9 cellular contexts compared by ENCODE assay signal in the genomic region with DNA sequence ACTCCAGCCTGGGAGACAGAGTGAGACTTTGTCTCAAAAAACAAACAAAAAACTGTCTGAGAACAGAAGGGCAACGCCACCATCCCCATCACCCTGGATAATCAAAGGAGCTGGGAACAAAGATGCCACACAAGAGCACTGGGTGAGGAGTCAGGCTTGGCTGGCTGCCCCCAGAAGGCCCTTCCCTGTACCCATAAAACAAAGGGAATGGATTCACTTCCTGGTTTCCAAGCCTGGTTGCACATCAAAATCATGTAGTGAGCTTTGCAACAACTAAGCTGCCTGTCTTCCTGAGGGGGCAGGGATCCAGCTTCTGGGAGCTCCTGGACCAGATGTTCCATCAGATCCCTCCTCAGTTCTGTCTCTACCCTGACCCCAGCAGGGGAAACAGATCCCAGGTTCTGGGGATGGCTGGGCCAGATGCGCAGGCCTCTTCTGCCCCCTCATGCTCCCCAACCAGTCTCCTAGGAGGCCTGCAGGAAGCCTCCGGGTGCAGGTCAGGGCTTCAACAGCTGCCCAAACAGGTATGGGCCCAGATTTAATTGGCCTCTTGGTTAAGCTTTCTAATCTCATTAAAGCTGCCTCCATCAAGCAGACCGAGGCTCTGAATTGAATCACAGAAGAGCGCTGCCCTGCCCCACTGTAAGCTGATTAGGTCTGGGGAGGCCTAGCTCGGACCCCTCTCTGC.
DNase-seq lines count a peak whose midpoint lies in the region; ATAC-seq and TF ChIP-seq lines count a peak whose summit lies in the region.
"Had no signal": no experiment of that assay in that cellular context is flagged by ENCODE, and none has a peak within 500 bp of the region (broad histone marks: within the 10 kb centered on the region; RNA-seq: fewer than 3 reads in every experiment).

No MANE protein-coding gene starts in this region.

- no peaks in the 10 kb centered on the region for H3K9me3 Mint-ChIP-seq in natural killer cell

- H3K4me1 Mint-ChIP-seq in natural killer cell = peaks cover 92 to 95% of the 10 kb centered on the region in 2 donors

- no peak for ATAC-seq in natural killer cell
- no peak for ATAC-seq in GM21447 (IDR thresholded peaks at IDR 0.05; ENCODE audit: unreplicated experiment)
- no peak for ATAC-seq in HG03196 (IDR thresholded peaks at IDR 0.05; ENCODE audit: unreplicated experiment)

- peak overlapping the region; percentile 73 for H3K4me3 Mint-ChIP-seq in natural killer cell

- no peak for TF ChIP-seq CTCF in AG10803 (conservative IDR thresholded peaks at IDR 0.05; ENCODE audit: low read length)
- TF ChIP-seq CTCF in natural killer cell (IDR thresholded peaks at IDR 0.05) = no peak

- peak overlapping the region; percentile 41 to 66 for H3K27ac Mint-ChIP-seq in natural killer cell

- no peak overlapping the region for H3K4me3 ChIP-seq in AG10803 (ENCODE audit: low read length)

- intact Hi-C loops in natural killer cell (cut with micrococcal nuclease) = no loop called here

- no peaks in the 10 kb centered on the region for H3K36me3 Mint-ChIP-seq in natural killer cell

- no peaks in the 10 kb centered on the region for H3K27me3 Mint-ChIP-seq in natural killer cell (ENCODE audit: low read depth in 2 of 2)

- DNase-seq in AG10803 (ENCODE audit: low read depth) = peak; percentile 40
- peak; percentile 2 for DNase-seq in MV-4-11 (lab: John Stamatoyannopoulos, UW)
- DNase-seq in ecto neural progenitor cell (ENCODE audit: low spot score) = peak; percentile 72
- no peak for DNase-seq in natural killer cell
- no peak for DNase-seq in iPS-NIHi7 (ENCODE audit: extremely low spot score)
- DNase-seq in effector CD4-positive, alpha-beta T cell = no peak
- DNase-seq: NCI-H187 treated with DMSO at 0.1 percent for 48 hours had no signal

Comparison
In these comparisons a context has a peak if more than half of its experiments do, and no peak if none do; other contexts are left out.
1. DNase-seq: peak in AG10803 (single experiment), MV-4-11 (single experiment) and ecto neural progenitor cell (single experiment); none in natural killer cell (single experiment), iPS-NIHi7 (single experiment) and effector CD4-positive, alpha-beta T cell (single experiment).